In the genomic region with DNA sequence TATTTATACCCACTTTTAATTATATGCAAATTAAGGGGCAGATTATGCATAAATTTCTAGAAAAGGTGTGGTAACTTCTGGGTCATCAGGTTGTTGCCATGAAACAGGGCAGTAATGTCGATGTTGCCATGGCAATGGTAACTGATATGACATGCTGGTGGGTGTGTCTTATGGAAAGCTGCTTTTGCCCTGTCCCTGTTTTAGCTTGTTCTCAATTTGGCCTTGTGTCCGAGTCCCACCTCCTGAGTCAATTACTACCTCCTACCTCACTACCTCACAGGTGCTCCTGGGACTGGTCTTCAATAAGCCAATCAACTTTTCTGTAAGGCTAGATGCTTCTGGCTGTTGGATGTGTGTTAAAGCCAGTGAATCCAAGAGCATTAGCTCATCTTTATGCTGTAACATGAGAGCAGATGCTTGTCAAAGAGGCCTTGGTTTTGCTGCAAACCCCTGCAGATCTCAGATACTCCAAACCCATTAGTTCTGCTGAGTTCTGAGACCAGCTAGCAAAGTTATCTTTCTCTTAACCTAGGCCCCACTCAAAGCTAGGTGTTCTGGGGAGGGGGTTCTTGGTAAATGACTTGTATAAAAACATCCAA, we compare ENCODE assay signal across 1 cellular context.
TF ChIP-seq lines count a peak whose summit lies in the region.

No MANE protein-coding gene starts in this region.

TF ChIP-seq in WTC11, 78 proteins besides CTCF, POLR2A, EP300 and RAD21 (continued from another document):
- TF ChIP-seq FOXK1 (CRISPR knock-in tag; IDR thresholded peaks at IDR 0.05), result no peak
- TF ChIP-seq, protein P1, sequence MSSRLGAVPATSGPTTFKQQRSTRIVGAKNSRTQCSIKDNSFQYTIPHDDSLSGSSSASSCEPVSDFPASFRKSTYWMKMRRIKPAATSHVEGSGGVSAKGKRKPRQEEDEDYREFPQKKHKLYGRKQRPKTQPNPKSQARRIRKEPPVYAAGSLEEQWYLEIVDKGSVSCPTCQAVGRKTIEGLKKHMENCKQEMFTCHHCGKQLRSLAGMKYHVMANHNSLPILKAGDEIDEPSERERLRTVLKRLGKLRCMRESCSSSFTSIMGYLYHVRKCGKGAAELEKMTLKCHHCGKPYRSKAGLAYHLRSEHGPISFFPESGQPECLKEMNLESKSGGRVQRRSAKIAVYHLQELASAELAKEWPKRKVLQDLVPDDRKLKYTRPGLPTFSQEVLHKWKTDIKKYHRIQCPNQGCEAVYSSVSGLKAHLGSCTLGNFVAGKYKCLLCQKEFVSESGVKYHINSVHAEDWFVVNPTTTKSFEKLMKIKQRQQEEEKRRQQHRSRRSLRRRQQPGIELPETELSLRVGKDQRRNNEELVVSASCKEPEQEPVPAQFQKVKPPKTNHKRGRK (CRISPR knock-in tag; IDR thresholded peaks at IDR 0.05; ENCODE audit: borderline replicate concordance), result no peak
